8 cellular contexts compared by ENCODE assay signal in genomic region chr17:9529033-9529748, GRCh38. TPM values are rescaled to one million over a fixed set of nuclear protein-coding genes. Genes with fewer than 3 reads are reported as not detected.
DNase-seq lines count a peak whose midpoint lies in the region; ATAC-seq, FAIRE-seq and TF ChIP-seq lines count a peak whose summit lies in the region.

No MANE protein-coding gene starts in this region.

- intact Hi-C loops in CD4-positive, alpha-beta memory T cell (cut with micrococcal nuclease): no loop called here

- H3K27me3 Mint-ChIP-seq in CD4-positive, alpha-beta memory T cell: no peaks in the 10 kb centered on the region

- H3K9me3 ChIP-seq in CD4-positive, alpha-beta memory T cell (ENCODE audit: control insufficient read depth in 1 of 2, low read length in 2 of 2): no peaks in the 10 kb centered on the region

- POLR2A ChIA-PET in CD4-positive, alpha-beta memory T cell (lab: Charles Lee; ENCODE audit: partially characterized antibody): no interaction called here

- TF ChIP-seq CTCF in GM12874 (IDR thresholded peaks at IDR 0.05; ENCODE audit: insufficient read depth, low read depth, low read length): peak; percentile 41; the same call in 1 of the 2 replicates

- H3K36me3 ChIP-seq in CD4-positive, alpha-beta memory T cell (ENCODE audit: insufficient read depth, low read length): no peaks in the 10 kb centered on the region

- no peak for ATAC-seq in HG02870 (IDR thresholded peaks at IDR 0.05; ENCODE audit: unreplicated experiment)

- peak; percentile 35 for FAIRE-seq in A204.1 (lab: Jason Lieb, UNC)

- peak overlapping the region in 1 of 8 donors; percentile 66 for H3K4me3 Mint-ChIP-seq in CD4-positive, alpha-beta memory T cell

- peaks cover 0 to 6% (median 0%) of the 10 kb centered on the region in 4 donors for H3K4me1 Mint-ChIP-seq in CD4-positive, alpha-beta memory T cell

- H3K27ac ChIP-seq in CD4-positive, alpha-beta memory T cell (ENCODE audit: low read depth, low read length): no peak overlapping the region

- H3K27ac Mint-ChIP-seq in CD4-positive, alpha-beta memory T cell: peak overlapping the region in 1 of 7 donors; percentile 16

- DNase-seq in SK-MEL-5 (ENCODE audit: low read depth, low spot score): peak; percentile 55
- DNase-seq in hepatic stellate cell (ENCODE audit: low spot score): peak; percentile 27
- DNase-seq in activated CD8-positive, alpha-beta memory T cell treated with anti-CD3 and anti-CD28 coated beads for 24 hours: no peak
- no peak for DNase-seq in CD4-positive, alpha-beta memory T cell
- DNase-seq in NCI-H187 (lab: John Stamatoyannopoulos, UW): no peak

- H3K4me1 ChIP-seq in CD4-positive, alpha-beta memory T cell (ENCODE audit: insufficient read depth, low read length): no peaks in the 10 kb centered on the region

- CTCF ChIA-PET in CD4-positive, alpha-beta memory T cell (lab: Charles Lee; ENCODE audit: partially characterized antibody): no interaction called here

- in situ Hi-C loops in SK-MEL-5 (cut with HindIII; ENCODE audit: low pct_unique_long_range_greater_than_20kb, low sequenced_read_pairs): no loop called here

- H3K27me3 ChIP-seq in CD4-positive, alpha-beta memory T cell (ENCODE audit: insufficient read depth, low read length): no peaks in the 10 kb centered on the region

- H3K9me3 Mint-ChIP-seq in CD4-positive, alpha-beta memory T cell: no peaks in the 10 kb centered on the region

- H3K36me3 Mint-ChIP-seq in CD4-positive, alpha-beta memory T cell: peaks cover 1 to 9% of the 10 kb centered on the region in 2 donors

- H3K4me3 ChIP-seq in CD4-positive, alpha-beta memory T cell (ENCODE audit: low read length in 2 of 2): no peak overlapping the region

RNA-seq across cellular contexts. Expression of gene STX8, which starts 46.4 kb away (rescaled TPM):
- total RNA-seq in SK-MEL-5 (2014; rRNA removed; shearing (Covaris generic)): 128 and 138 TPM in 2 replicates
- polyA plus RNA-seq in SK-MEL-5 (2015; cell fraction: cytosol; rRNA removed): 45.4 and 58.5 TPM in 2 replicates
- 7.9 and 22.7 TPM in 2 replicates for polyA plus RNA-seq in SK-MEL-5 (2015; cell fraction: nucleus; rRNA removed)
- total RNA-seq in CD4-positive, alpha-beta memory T cell: 10 to 100 TPM; 54.2 to 59.5 TPM
- 100 to 1,000 TPM; 156 to 206 TPM for polyA plus RNA-seq in CD4-positive, alpha-beta memory T cell

RNA-seq across cellular contexts. Expression of gene CFAP52, which starts 47.3 kb away (rescaled TPM):
- total RNA-seq in SK-MEL-5 (2014; rRNA removed; shearing (Covaris generic)): not detected in 2 replicates
- not detected in 2 replicates for polyA plus RNA-seq in SK-MEL-5 (2015; cell fraction: cytosol; rRNA removed)
- not detected in 2 replicates for polyA plus RNA-seq in SK-MEL-5 (2015; cell fraction: nucleus; rRNA removed)
- total RNA-seq in CD4-positive, alpha-beta memory T cell: not detected
- not detected for polyA plus RNA-seq in CD4-positive, alpha-beta memory T cell

Comparison
In these comparisons a context has a peak if more than half of its experiments do, and no peak if none do; other contexts are left out.
1. DNase-seq: peak in SK-MEL-5 (single experiment) and hepatic stellate cell (single experiment); none in activated CD8-positive, alpha-beta memory T cell treated with anti-CD3 and anti-CD28 coated beads for 24 hours (single experiment), CD4-positive, alpha-beta memory T cell (0 of 5) and NCI-H187 (0 of 2).